12 cellular contexts compared by ENCODE assay signal in the genomic region with DNA sequence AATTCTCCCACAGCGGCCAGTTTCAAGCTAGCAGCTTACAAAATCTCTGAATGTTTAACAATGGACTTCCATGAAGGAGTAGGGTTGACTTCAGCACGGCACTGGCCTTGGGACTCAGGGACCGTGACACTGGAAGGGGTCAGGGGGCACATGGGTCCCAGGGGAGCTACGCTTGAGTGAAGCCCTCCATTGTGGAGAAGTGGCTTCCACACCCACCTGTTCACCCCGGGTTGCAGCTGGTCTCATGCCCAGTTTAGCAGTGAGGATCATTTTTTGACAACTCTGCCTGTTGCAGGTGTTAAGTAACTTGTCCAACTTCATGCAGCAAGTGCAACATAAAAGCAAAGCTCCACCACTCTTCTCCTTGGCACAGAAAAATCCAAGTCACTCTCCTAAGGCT.
A peak's percentile ranks its signal among the peaks of the same experiment; 100 is the strongest.
DNase-seq lines count a peak whose midpoint lies in the region; ATAC-seq and TF ChIP-seq lines count a peak whose summit lies in the region.
"Had no signal": no experiment of that assay in that cellular context is flagged by ENCODE, and none has a peak within 500 bp of the region (broad histone marks: within the 10 kb centered on the region; RNA-seq: fewer than 3 reads in every experiment).

No MANE protein-coding gene starts in this region.

- H3K4me3 ChIP-seq in left ventricle myocardium inferior (peak overlapping the region; percentile 46), brain microvascular endothelial cell (ENCODE audit: low read depth, low read length) (peak overlapping the region; percentile 42), mucosa of rectum (ENCODE audit: low read length in 2 of 2) (peak overlapping the region; percentile 62 to 63), uterus (peak overlapping the region; percentile 23 to 28)

- H3K27me3 ChIP-seq in left ventricle myocardium inferior (ENCODE audit: low read depth), result no peaks in the 10 kb centered on the region
- H3K27me3 ChIP-seq in brain microvascular endothelial cell (replicated peaks), result no peaks in the 10 kb centered on the region
- H3K27me3 ChIP-seq in mucosa of rectum (ENCODE audit: control insufficient read depth in 2 of 2, insufficient read depth in 2 of 2, low read length in 2 of 2), result no peaks in the 10 kb centered on the region
- H3K27me3 ChIP-seq in uterus, result no peaks in the 10 kb centered on the region
- H3K27me3 ChIP-seq: ascending aorta had no signal

- H3K4me1 ChIP-seq in left ventricle myocardium inferior (no peaks in the 10 kb centered on the region), mucosa of rectum (ENCODE audit: control insufficient read depth in 2 of 2, insufficient read depth in 2 of 2, low read length in 2 of 2) (peaks cover 2 to 4% of the 10 kb centered on the region in 2 donors), uterus (no peaks in the 10 kb centered on the region)
- H3K4me1 ChIP-seq: ascending aorta, psoas muscle had no signal

- TF ChIP-seq CTCF in left ventricle myocardium inferior (IDR thresholded peaks at IDR 0.05; ENCODE audit: borderline replicate concordance) (no peak), brain microvascular endothelial cell (IDR thresholded peaks at IDR 0.05; ENCODE audit: low read depth, low read length, missing control alignments) (no peak), uterus (IDR thresholded peaks at IDR 0.05) (no peak)

- H3K9ac ChIP-seq in mucosa of rectum (ENCODE audit: low read depth in 1 of 2, low read length in 2 of 2), result peak overlapping the region in 1 of 2 donors; percentile 9

- no peak for TF ChIP-seq POLR2A in uterus (IDR thresholded peaks at IDR 0.05)

- ATAC-seq in left ventricle myocardium superior, result no peak
- ATAC-seq: HCT116, psoas muscle had no signal

- no peak for DNase-seq in left ventricle myocardium inferior
- DNase-seq in left ventricle myocardium superior, result no peak
- no peak for DNase-seq in brain microvascular endothelial cell
- DNase-seq in uterus, result peak in 1 of 2 donors; percentile 18
- DNase-seq in nucleus accumbens (lab: John Stamatoyannopoulos, UW), result no peak
- no peak for DNase-seq in DMS153 (lab: John Stamatoyannopoulos, UW)
- no peak for DNase-seq in NCI-H146 (lab: John Stamatoyannopoulos, UW)
- DNase-seq: psoas muscle; stimulated activated CD8-positive, alpha-beta memory T cell treated with anti-CD3 and anti-CD28 coated beads, Interleukin-4, amount 100 ng/mL, for 48 hours had no signal

- intact Hi-C loops in left ventricle myocardium inferior (cut with micrococcal nuclease) (no loop called here), left ventricle myocardium superior (cut with micrococcal nuclease) (no loop called here), uterus (cut with DNase I; ENCODE audit: low total_unique reads) (no loop called here)

- in situ Hi-C loops in brain microvascular endothelial cell (cut with HindIII; ENCODE audit: low pct_ligation_motif_present, low sequenced_read_pairs), result no loop called here

- H3K9me3 ChIP-seq in left ventricle myocardium inferior (replicated peaks) (no peaks in the 10 kb centered on the region), mucosa of rectum (ENCODE audit: control insufficient read depth in 2 of 2, low read length in 2 of 2) (no peaks in the 10 kb centered on the region), uterus (no peaks in the 10 kb centered on the region)
- H3K9me3 ChIP-seq: ascending aorta, psoas muscle had no signal

- H3K36me3 ChIP-seq in left ventricle myocardium inferior, result no peaks in the 10 kb centered on the region
- no peaks in the 10 kb centered on the region for H3K36me3 ChIP-seq in brain microvascular endothelial cell (replicated peaks)
- H3K36me3 ChIP-seq in mucosa of rectum (ENCODE audit: control insufficient read depth in 2 of 2, insufficient read depth in 2 of 2, low read length in 2 of 2), result no peaks in the 10 kb centered on the region
- H3K36me3 ChIP-seq in uterus, result no peaks in the 10 kb centered on the region
- H3K36me3 ChIP-seq: ascending aorta had no signal

- H3K27ac ChIP-seq in left ventricle myocardium inferior (replicated peaks), result no peak overlapping the region
- no peak overlapping the region for H3K27ac ChIP-seq in brain microvascular endothelial cell
- H3K27ac ChIP-seq in mucosa of rectum (ENCODE audit: low read depth in 2 of 2, low read length in 2 of 2), result no peak overlapping the region
- peak overlapping the region; percentile 61 to 81 for H3K27ac ChIP-seq in uterus
- H3K27ac ChIP-seq: ascending aorta, psoas muscle had no signal

Comparison
In these comparisons a context has a peak if more than half of its experiments do, and no peak if none do; other contexts are left out.
1. H3K27ac ChIP-seq: peak in uterus (2 of 2); none in left ventricle myocardium inferior (single experiment), brain microvascular endothelial cell (single experiment) and mucosa of rectum (0 of 2).
2. Peak in every context shown above with its lines, with median percentiles within 50 percentile points of each other: H3K4me3 ChIP-seq.